In the genomic region with DNA sequence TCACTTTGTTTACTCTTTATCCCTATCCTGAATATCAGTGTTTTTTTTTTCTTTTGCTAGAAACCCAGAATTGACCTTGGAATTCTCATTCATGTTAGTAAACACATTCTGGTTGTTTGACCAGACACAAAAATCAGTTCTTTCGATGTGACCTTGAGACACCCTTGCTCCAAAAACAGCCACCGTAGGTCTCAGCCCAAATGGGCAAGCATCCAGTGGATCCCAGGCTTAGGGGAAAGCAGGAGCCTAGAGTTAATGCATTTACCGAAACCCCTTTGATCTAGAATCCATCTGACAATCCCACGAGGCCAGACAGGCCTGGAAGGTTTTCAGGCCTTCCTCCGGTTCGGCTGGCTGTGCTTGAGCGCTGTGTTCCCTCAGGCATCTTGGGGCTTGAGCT, we compare ENCODE assay signal across 16 cellular contexts. TPM values are rescaled to one million over a fixed set of nuclear protein-coding genes. Genes with fewer than 3 reads are reported as not detected.
DNase-seq lines count a peak whose midpoint lies in the region; ATAC-seq and TF ChIP-seq lines count a peak whose summit lies in the region.
"Had no signal": no experiment of that assay in that cellular context is flagged by ENCODE, and none has a peak within 500 bp of the region (broad histone marks: within the 10 kb centered on the region; RNA-seq: fewer than 3 reads in every experiment).

No MANE protein-coding gene starts in this region.

- peak; percentile 56 for DNase-seq in RPMI7951 (ENCODE audit: low read depth)
- no peak for DNase-seq in dorsolateral prefrontal cortex
- DNase-seq in left lobe of liver (ENCODE audit: low spot score), result peak; percentile 37
- DNase-seq in glomerular visceral epithelial cell (ENCODE audit: extremely low spot score), result no peak
- DNase-seq in activated CD4-positive, alpha-beta T cell treated with anti-CD3 and anti-CD28 coated beads for 48 hours, result no peak
- DNase-seq: activated T-cell treated with anti-CD3 and anti-CD28 coated beads for 4 hours; AML-193; immature natural killer cell; mucosa of descending colon; NCI-H1092; NCI-H748 treated with DMSO at 0.1 percent for 48 hours; stimulated activated CD4-positive, alpha-beta T cell treated with anti-CD3 and anti-CD28 coated beads, Interleukin-15, amount 100 ng/mL, for 24 hours; stimulated activated naive CD8-positive, alpha-beta T cell treated with anti-CD3 and anti-CD28 coated beads, Interleukin-15, amount 100 ng/mL, for 72 hours; T-helper 9 cell had no signal

- H3K4me3 ChIP-seq in dorsolateral prefrontal cortex, result no peak overlapping the region
- H3K4me3 ChIP-seq in stomach smooth muscle (ENCODE audit: low read length in 2 of 2), result no peak overlapping the region
- H3K4me3 ChIP-seq: mucosa of descending colon had no signal

- intact Hi-C loops in dorsolateral prefrontal cortex (cut with DNase I), result no loop called here

- H3K9me3 ChIP-seq in stomach smooth muscle (ENCODE audit: control insufficient read depth in 2 of 2, low read length in 2 of 2), result no peaks in the 10 kb centered on the region
- H3K9me3 ChIP-seq: mucosa of descending colon had no signal

- H3K27ac ChIP-seq in dorsolateral prefrontal cortex (peak overlapping the region in 44 of 59 donors; percentile 0 to 79 (median 40)), stomach smooth muscle (ENCODE audit: low read length) (peak overlapping the region; percentile 74)

- H3K27me3 ChIP-seq in dorsolateral prefrontal cortex, result no peaks in the 10 kb centered on the region
- H3K27me3 ChIP-seq in stomach smooth muscle (ENCODE audit: control insufficient read depth in 1 of 2, insufficient read depth in 2 of 2, low read length in 2 of 2), result no peaks in the 10 kb centered on the region

- H3K4me1 ChIP-seq in stomach smooth muscle (ENCODE audit: control insufficient read depth, insufficient read depth, low read length), result peaks cover 18% of the 10 kb centered on the region

- peak overlapping the region; percentile 51 to 56 for H3K9ac ChIP-seq in stomach smooth muscle (ENCODE audit: low read length in 2 of 2)

- H3K36me3 ChIP-seq in stomach smooth muscle (ENCODE audit: control insufficient read depth in 2 of 2, insufficient read depth in 2 of 2, low read length in 2 of 2), result no peaks in the 10 kb centered on the region

- TF ChIP-seq CTCF in dorsolateral prefrontal cortex (IDR thresholded peaks at IDR 0.05 in 54 of 56, conservative IDR thresholded peaks at IDR 0.05 in 2 of 56; ENCODE audit: low read depth in 1 of 56, partially characterized antibody in 56 of 56), result no peak

- ATAC-seq in left lobe of liver (peak; percentile 35), GM19467 (IDR thresholded peaks at IDR 0.05; ENCODE audit: unreplicated experiment) (no peak)
- ATAC-seq: mucosa of descending colon; stimulated activated naive CD8-positive, alpha-beta T cell treated with anti-CD3 and anti-CD28 coated beads, Interleukin-15, amount 100 ng/mL, for 72 hours had no signal

RNA-seq across cellular contexts. Expression of gene IRF2BP2, which starts 47.6 kb away (rescaled TPM):
- total RNA-seq in RPMI7951 (2014; rRNA removed; shearing (Covaris generic)), result 41.6 and 47.7 TPM in 2 replicates
- total RNA-seq in dorsolateral prefrontal cortex, result 100 to 1,000 TPM in 54 of 120 experiments, 10 to 100 TPM in 66; 60.9 to 188 (median 96.3) TPM
- 48.7 TPM for total RNA-seq in left lobe of liver

Comparison
In these comparisons a context has a peak if more than half of its experiments do, and no peak if none do; other contexts are left out.
1. DNase-seq: peak in RPMI7951 (single experiment) and left lobe of liver (single experiment); none in dorsolateral prefrontal cortex (0 of 10), glomerular visceral epithelial cell (single experiment) and activated CD4-positive, alpha-beta T cell treated with anti-CD3 and anti-CD28 coated beads for 48 hours (single experiment).